Comparison of ENCODE assay signal across 23 cellular contexts in the genomic region with DNA sequence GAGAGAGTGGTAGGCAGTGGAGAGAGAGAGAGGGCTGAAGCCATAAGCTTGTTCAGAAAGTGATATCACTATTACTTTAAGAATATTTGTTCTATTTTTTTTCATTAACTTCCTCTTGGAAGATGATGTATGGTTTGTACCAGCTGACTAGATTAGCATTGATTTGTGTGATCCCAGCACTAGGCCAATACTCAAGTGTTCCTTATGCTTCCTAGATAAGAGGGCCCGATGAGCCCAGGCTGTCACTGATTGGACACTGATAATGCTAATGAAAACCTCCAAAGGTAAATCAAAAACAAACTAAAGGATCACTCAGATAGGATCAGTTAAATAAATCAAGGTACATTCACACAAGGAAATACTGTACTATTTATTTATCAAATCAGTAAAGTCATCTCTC. TPM values are rescaled to one million over a fixed set of nuclear protein-coding genes. Genes with fewer than 3 reads are reported as not detected.
A peak's percentile ranks its signal among the peaks of the same experiment; 100 is the strongest.
DNase-seq lines count a peak whose midpoint lies in the region; ATAC-seq, FAIRE-seq and TF ChIP-seq lines count a peak whose summit lies in the region.
"Had no signal": no experiment of that assay in that cellular context is flagged by ENCODE, and none has a peak within 500 bp of the region (broad histone marks: within the 10 kb centered on the region; RNA-seq: fewer than 3 reads in every experiment).

No MANE protein-coding gene starts in this region.

- FAIRE-seq in pancreas (lab: Jason Lieb, UNC): no peak
- FAIRE-seq: H54, HTR-8/SVneo had no signal

- no peaks in the 10 kb centered on the region for H3K9me3 Mint-ChIP-seq in T-helper 2 cell treated with Interferon-gamma antibody and Interleukin-4, amounts not matched to agents 5 μg/mL and 100 μg/mL, for 36 hours
- H3K9me3 Mint-ChIP-seq: CD8-positive, alpha-beta memory T cell; T-cell had no signal

- no peak overlapping the region for H3K4me3 Mint-ChIP-seq in T-helper 2 cell treated with Interferon-gamma antibody and Interleukin-4, amounts not matched to agents 5 μg/mL and 100 μg/mL, for 36 hours
- H3K4me3 Mint-ChIP-seq: B cell; CD8-positive, alpha-beta memory T cell; T-cell had no signal

- H3K9me3 ChIP-seq in pancreas: no peaks in the 10 kb centered on the region
- H3K9me3 ChIP-seq: MG63 had no signal

- H3K4me3 ChIP-seq in pancreas: no peak overlapping the region
- H3K4me3 ChIP-seq: MG63 had no signal

- H3K27me3 ChIP-seq in pancreas: no peaks in the 10 kb centered on the region
- H3K27me3 ChIP-seq: MG63 had no signal

- no peaks in the 10 kb centered on the region for H3K36me3 ChIP-seq in pancreas
- H3K36me3 ChIP-seq: MG63 had no signal

- H3K36me3 Mint-ChIP-seq in T-helper 2 cell treated with Interferon-gamma antibody and Interleukin-4, amounts not matched to agents 5 μg/mL and 100 μg/mL, for 36 hours (ENCODE audit: low read depth): no peaks in the 10 kb centered on the region
- H3K36me3 Mint-ChIP-seq: CD8-positive, alpha-beta memory T cell; T-cell had no signal

- H3K27me3 Mint-ChIP-seq in T-helper 2 cell treated with Interferon-gamma antibody and Interleukin-4, amounts not matched to agents 5 μg/mL and 100 μg/mL, for 36 hours (ENCODE audit: low read depth): no peaks in the 10 kb centered on the region
- H3K27me3 Mint-ChIP-seq: B cell had no signal

- no peak for TF ChIP-seq CTCF in 22Rv1 (IDR thresholded peaks at IDR 0.05)
- no peak for TF ChIP-seq CTCF in C4-2B (conservative IDR thresholded peaks at IDR 0.05)
- TF ChIP-seq CTCF in pancreas (IDR thresholded peaks at IDR 0.05): no peak

- ATAC-seq in pancreas: peak; percentile 28 to 48 (median 36)
- ATAC-seq: PC-3, T-cell had no signal

- WGBS in pancreas, 2 donors: 0 to 13% methylated on average over 1 of the region's 1 CpG

- H3K4me1 Mint-ChIP-seq in T-helper 2 cell treated with Interferon-gamma antibody and Interleukin-4, amounts not matched to agents 5 μg/mL and 100 μg/mL, for 36 hours (ENCODE audit: low read depth): no peaks in the 10 kb centered on the region
- H3K4me1 Mint-ChIP-seq: CD8-positive, alpha-beta memory T cell had no signal

- intact Hi-C loops in pancreas (cut with DNase I): no loop called here

- DNase-seq in SK-N-DZ (ENCODE audit: low spot score) (peak; percentile 69), pancreas (no peak), HuH-7.5 (ENCODE audit: low spot score) (no peak), NCI-H2107 treated with DMSO at 0.1 percent for 48 hours (lab: John Stamatoyannopoulos, UW; ENCODE audit: unreplicated experiment) (no peak)
- DNase-seq in T-helper 2 cell treated with Interferon-gamma antibody and Interleukin-4, amounts not matched to agents 5 μg/mL and 100 μg/mL, for 36 hours (ENCODE audit: low spot score): no peak
- DNase-seq: CD8-positive, alpha-beta memory T cell; DMS 273 treated with DMSO at 0.1 percent for 48 hours; KBM-7; MG63; NCI-H1105 treated with DMSO at 0.1 percent for 48 hours; NCI-H146; NCI-H1930; NCI-H345; NCI-H510A treated with DMSO at 0.1 percent for 48 hours; NCI-H82; NK-92 treated with Interleukin-12 subunit alpha and Interleukin-12 subunit beta, amount 100 ng/mL, for 24 hours; PC-3; T-cell had no signal

- H3K27ac Mint-ChIP-seq in T-helper 2 cell treated with Interferon-gamma antibody and Interleukin-4, amounts not matched to agents 5 μg/mL and 100 μg/mL, for 36 hours: no peak overlapping the region
- H3K27ac Mint-ChIP-seq: B cell, T-cell had no signal

- H3K27ac ChIP-seq in 22Rv1 (peak overlapping the region; percentile 24), C4-2B (peak overlapping the region; percentile 95), pancreas (no peak overlapping the region)

- H3K4me1 ChIP-seq in pancreas: peaks cover 0 to 5% (median 0%) of the 10 kb centered on the region in 3 donors

RNA-seq across cellular contexts. Expression of a gene that starts 52.7 kb away (rescaled TPM):
- 9.5 and 14.6 TPM in 2 replicates for polyA plus RNA-seq in SK-N-DZ (2014; cell fraction: cytosol; rRNA removed)
- polyA plus RNA-seq in SK-N-DZ (2014; cell fraction: nucleus; rRNA removed): 2.9 and 4.3 TPM in 2 replicates
- 10 to 100 TPM in 5 of 6 donors, 1 to 10 TPM in 1; 6.3 to 24.2 (median 13.0) TPM for total RNA-seq in pancreas
- 10 to 100 TPM in 1 of 2 donors, 1 to 10 TPM in 1; 4.6 to 23.8 TPM for polyA plus RNA-seq in pancreas

Comparison
In these comparisons a context has a peak if more than half of its experiments do, and no peak if none do; other contexts are left out.
1. H3K27ac ChIP-seq: peak in 22Rv1 (single experiment) and C4-2B (single experiment); none in pancreas (0 of 4).